Comparison of ENCODE assay signal across 23 cellular contexts in genomic region chr2:28181801-28182200, GRCh38.
A peak's percentile ranks its signal among the peaks of the same experiment; 100 is the strongest.
DNase-seq lines count a peak whose midpoint lies in the region; ATAC-seq and TF ChIP-seq lines count a peak whose summit lies in the region.
"Had no signal": no experiment of that assay in that cellular context is flagged by ENCODE, and none has a peak within 500 bp of the region (broad histone marks: within the 10 kb centered on the region; RNA-seq: fewer than 3 reads in every experiment).

No MANE protein-coding gene starts in this region.

- H3K4me2 ChIP-seq in neural progenitor cell, result no peak overlapping the region
- H3K4me2 ChIP-seq: BLaER1 had no signal

- no peaks in the 10 kb centered on the region for H3K27me3 Mint-ChIP-seq in neural progenitor cell (ENCODE audit: insufficient read depth, low read depth)
- H3K27me3 Mint-ChIP-seq: B cell; CD4-positive, CD25-positive, alpha-beta regulatory T cell had no signal

- no peak overlapping the region for H3K27ac ChIP-seq in neural progenitor cell
- no peak overlapping the region for H3K27ac ChIP-seq in ascending aorta
- H3K27ac ChIP-seq: 22Rv1, BLaER1, C4-2B, GM23248 had no signal

- DNase-seq in NCI-H82 (lab: John Stamatoyannopoulos, UW) (peak; percentile 57), NCI-H82 treated with DMSO at 0.1 percent for 48 hours (lab: John Stamatoyannopoulos, UW; ENCODE audit: unreplicated experiment) (no peak), head of caudate nucleus (peak in 29 of 42 donors; percentile 8 to 79 (median 40)), neural progenitor cell (ENCODE audit: low spot score) (peak; percentile 16), ascending aorta (ENCODE audit: low spot score in 2 of 2) (no peak), dermis blood vessel endothelial cell (no peak), SHP77 treated with DMSO at 0.1 percent for 48 hours (lab: John Stamatoyannopoulos, UW) (no peak)
- no peak for DNase-seq in stimulated activated effector memory CD8-positive, alpha-beta T cell treated with anti-CD3 and anti-CD28 coated beads, Interleukin-12 subunit alpha, Interleukin-12 subunit beta, amount 100 ng/mL, for 72 hours (ENCODE audit: low spot score in 2 of 2)
- DNase-seq: Caco-2; CD4-positive, CD25-positive, alpha-beta regulatory T cell; CD8-positive, alpha-beta T cell; DMS 273 treated with DMSO at 0.1 percent for 48 hours; DMS79; EL; GDM1; GM23248; H7; HCEC 1CT had no signal

- peaks cover 23% of the 10 kb centered on the region for H3K9me3 Mint-ChIP-seq in neural progenitor cell
- peaks cover 8% of the 10 kb centered on the region for H3K9me3 Mint-ChIP-seq in stimulated activated effector memory CD8-positive, alpha-beta T cell treated with anti-CD3 and anti-CD28 coated beads, Interleukin-12 subunit alpha, Interleukin-12 subunit beta, amount 100 ng/mL, for 72 hours

- no peak overlapping the region for H3K9ac ChIP-seq in neural progenitor cell
- H3K9ac ChIP-seq: BLaER1, GM23248 had no signal

- H3K27ac Mint-ChIP-seq in neural progenitor cell, result no peak overlapping the region
- peak overlapping the region; percentile 26 for H3K27ac Mint-ChIP-seq in stimulated activated effector memory CD8-positive, alpha-beta T cell treated with anti-CD3 and anti-CD28 coated beads, Interleukin-12 subunit alpha, Interleukin-12 subunit beta, amount 100 ng/mL, for 72 hours
- H3K27ac Mint-ChIP-seq: B cell; CD4-positive, CD25-positive, alpha-beta regulatory T cell; CD8-positive, alpha-beta T cell had no signal

- no peaks in the 10 kb centered on the region for H3K79me2 ChIP-seq in neural progenitor cell (ENCODE audit: low read depth)

- H3F3A ChIP-seq in neural progenitor cell (ENCODE audit: low read depth), result no peaks in the 10 kb centered on the region

- H3K36me3 Mint-ChIP-seq in neural progenitor cell, result no peaks in the 10 kb centered on the region
- H3K36me3 Mint-ChIP-seq in stimulated activated effector memory CD8-positive, alpha-beta T cell treated with anti-CD3 and anti-CD28 coated beads, Interleukin-12 subunit alpha, Interleukin-12 subunit beta, amount 100 ng/mL, for 72 hours, result peaks cover 7% of the 10 kb centered on the region

- no peak overlapping the region for H2AFZ ChIP-seq in neural progenitor cell (replicated peaks)
- H2AFZ ChIP-seq: GM23248 had no signal

- H4K20me1 ChIP-seq in neural progenitor cell (ENCODE audit: low read depth), result no peaks in the 10 kb centered on the region
- H4K20me1 ChIP-seq: BLaER1 had no signal

- H3K27me3 ChIP-seq in neural progenitor cell, result no peaks in the 10 kb centered on the region
- H3K27me3 ChIP-seq in ascending aorta, result no peaks in the 10 kb centered on the region
- H3K27me3 ChIP-seq: BLaER1 had no signal

- H3K4me3 Mint-ChIP-seq in neural progenitor cell, result no peak overlapping the region
- H3K4me3 Mint-ChIP-seq in stimulated activated effector memory CD8-positive, alpha-beta T cell treated with anti-CD3 and anti-CD28 coated beads, Interleukin-12 subunit alpha, Interleukin-12 subunit beta, amount 100 ng/mL, for 72 hours, result no peak overlapping the region
- H3K4me3 Mint-ChIP-seq: B cell; CD4-positive, CD25-positive, alpha-beta regulatory T cell; CD8-positive, alpha-beta T cell had no signal

- H3K4me1 ChIP-seq in neural progenitor cell (no peaks in the 10 kb centered on the region), ascending aorta (no peaks in the 10 kb centered on the region)
- H3K4me1 ChIP-seq: BLaER1, Caco-2 had no signal

- H3K9me3 ChIP-seq in neural progenitor cell (ENCODE audit: low read depth) (peaks cover under 1% of the 10 kb centered on the region), ascending aorta (peaks cover 6 to 7% of the 10 kb centered on the region in 2 donors)

- intact Hi-C loops in head of caudate nucleus (cut with DNase I), result no loop called here
- intact Hi-C loops in ascending aorta (cut with DNase I), result no loop called here

- H3K36me3 ChIP-seq in neural progenitor cell, result no peaks in the 10 kb centered on the region
- H3K36me3 ChIP-seq in ascending aorta, result no peaks in the 10 kb centered on the region
- H3K36me3 ChIP-seq: BLaER1 had no signal

- TF ChIP-seq CTCF in neural progenitor cell (IDR thresholded peaks at IDR 0.05) (no peak), ascending aorta (IDR thresholded peaks at IDR 0.05) (no peak)

- H3K4me1 Mint-ChIP-seq in neural progenitor cell, result no peaks in the 10 kb centered on the region
- H3K4me1 Mint-ChIP-seq in stimulated activated effector memory CD8-positive, alpha-beta T cell treated with anti-CD3 and anti-CD28 coated beads, Interleukin-12 subunit alpha, Interleukin-12 subunit beta, amount 100 ng/mL, for 72 hours, result peaks cover 12% of the 10 kb centered on the region
- H3K4me1 Mint-ChIP-seq: B cell had no signal

- no peak overlapping the region for H3K4me3 ChIP-seq in neural progenitor cell
- no peak overlapping the region for H3K4me3 ChIP-seq in ascending aorta
- H3K4me3 ChIP-seq: BLaER1, GM12878, GM23248 had no signal

- ATAC-seq in stimulated activated effector memory CD8-positive, alpha-beta T cell treated with anti-CD3 and anti-CD28 coated beads, Interleukin-12 subunit alpha, Interleukin-12 subunit beta, amount 100 ng/mL, for 72 hours, result no peak
- ATAC-seq: CD8-positive, alpha-beta T cell; GM12878 had no signal

Comparison
In these comparisons a context has a peak if more than half of its experiments do, and no peak if none do; other contexts are left out.
1. DNase-seq: peak in NCI-H82 (single experiment), head of caudate nucleus (29 of 42) and neural progenitor cell (single experiment); none in NCI-H82 treated with DMSO at 0.1 percent for 48 hours (single experiment), stimulated activated effector memory CD8-positive, alpha-beta T cell treated with anti-CD3 and anti-CD28 coated beads, Interleukin-12 subunit alpha, Interleukin-12 subunit beta, amount 100 ng/mL, for 72 hours (0 of 2), ascending aorta (0 of 2), dermis blood vessel endothelial cell (single experiment) and SHP77 treated with DMSO at 0.1 percent for 48 hours (single experiment).